Comparison of ENCODE assay signal across 3 cellular contexts in genomic region chr22:29219409-29219782, GRCh38. TPM values are rescaled to one million over a fixed set of nuclear protein-coding genes. Genes with fewer than 3 reads are reported as not detected.
"Had no signal": no experiment of that assay in that cellular context is flagged by ENCODE, and none has a peak within 500 bp of the region (broad histone marks: within the 10 kb centered on the region; RNA-seq: fewer than 3 reads in every experiment).

No MANE protein-coding gene starts in this region.

RNA-seq across cellular contexts. Expression of gene EMID1, which starts 13.7 kb away (rescaled TPM):
- total RNA-seq: GM23248, HFFc6, HT1080 had no signal
- polyA plus RNA-seq: GM23248 had no signal
